In genomic region chr9:20835364-20836286, GRCh38 we compare ENCODE assay signal across 1 cellular context.
TF ChIP-seq lines count a peak whose summit lies in the region.

No MANE protein-coding gene starts in this region.

TF ChIP-seq in HepG2, 621 proteins besides CTCF, POLR2A, EP300 and RAD21 (continued from another document and continues in another):
- TF ChIP-seq DBP (CRISPR knock-in tag; IDR thresholded peaks at IDR 0.05; ENCODE audit: not compliant biosample characterization) (no peak), ZNF280D (CRISPR knock-in tag; IDR thresholded peaks at IDR 0.05) (0 out of 2 replicates have a peak, but pooled peaks have one; percentile 46), ZNF879 (CRISPR knock-in tag; IDR thresholded peaks at IDR 0.05) (no peak), ZNF75D (CRISPR knock-in tag; IDR thresholded peaks at IDR 0.05; ENCODE audit: borderline replicate concordance) (no peak), ZBTB3 (CRISPR knock-in tag; IDR thresholded peaks at IDR 0.05; ENCODE audit: borderline replicate concordance, low read depth) (no peak), SP4 (CRISPR knock-in tag; IDR thresholded peaks at IDR 0.05) (no peak), KDM3A (CRISPR knock-in tag; IDR thresholded peaks at IDR 0.05; ENCODE audit: low read depth) (no peak; the same call in 1 of the 2 replicates), SRY (CRISPR knock-in tag; IDR thresholded peaks at IDR 0.05) (no peak), ZBTB10 (CRISPR knock-in tag; IDR thresholded peaks at IDR 0.05; ENCODE audit: borderline replicate concordance) (no peak), POLR2AphosphoS5 (IDR thresholded peaks at IDR 0.05; ENCODE audit: low read depth, low read length) (no peak), RFX3 (CRISPR knock-in tag; IDR thresholded peaks at IDR 0.05) (no peak), SALL1 (CRISPR knock-in tag; IDR thresholded peaks at IDR 0.05) (peak; percentile 80; the same call in 1 of the 2 replicates), HNRNPH1 (optimal IDR thresholded peaks at IDR 0.05; ENCODE audit: low read depth, low read length) (no peak), DPF2 (CRISPR knock-in tag; IDR thresholded peaks at IDR 0.05; ENCODE audit: borderline replicate concordance, low read depth) (no peak), SMYD3 (CRISPR knock-in tag; IDR thresholded peaks at IDR 0.05) (no peak), KDM5B (CRISPR knock-in tag; IDR thresholded peaks at IDR 0.05; ENCODE audit: borderline replicate concordance) (no peak), SP5 (CRISPR knock-in tag; IDR thresholded peaks at IDR 0.05; ENCODE audit: borderline replicate concordance, low read depth) (peak; percentile 87), TFAP4 (IDR thresholded peaks at IDR 0.05; ENCODE audit: borderline replicate concordance, low read depth) (peak; percentile 84), NR2F1 (CRISPR knock-in tag; IDR thresholded peaks at IDR 0.05) (peak in 1 of 2 experiments; percentile 62; a peak in 1 of 4 replicates), CBX1 (IDR thresholded peaks at IDR 0.05; ENCODE audit: low read depth) (no peak), SOX5 (CRISPR knock-in tag; IDR thresholded peaks at IDR 0.05; ENCODE audit: borderline replicate concordance) (peak; percentile 86), HNRNPL (IDR thresholded peaks at IDR 0.05; ENCODE audit: low read depth, low read length) (no peak), MEIS1 (CRISPR knock-in tag; IDR thresholded peaks at IDR 0.05; ENCODE audit: borderline replicate concordance) (no peak), SIN3A (IDR thresholded peaks at IDR 0.05; ENCODE audit: borderline replicate concordance, low read depth, low read length) (no peak), ZNF326 (CRISPR knock-in tag; IDR thresholded peaks at IDR 0.05; ENCODE audit: borderline replicate concordance) (no peak), ZNF501 (CRISPR knock-in tag; IDR thresholded peaks at IDR 0.05) (no peak), ZNF101 (CRISPR knock-in tag; IDR thresholded peaks at IDR 0.05; ENCODE audit: borderline replicate concordance, low read depth) (no peak), TEF (CRISPR knock-in tag; IDR thresholded peaks at IDR 0.05) (no peak), ZNF749 (CRISPR knock-in tag; IDR thresholded peaks at IDR 0.05; ENCODE audit: borderline replicate concordance) (no peak), SRF (IDR thresholded peaks at IDR 0.05; ENCODE audit: low read depth, low read length) (no peak), ZBTB34 (CRISPR knock-in tag; IDR thresholded peaks at IDR 0.05) (peak; percentile 93), ZNF44 (CRISPR knock-in tag; IDR thresholded peaks at IDR 0.05) (no peak), AKAP8 (CRISPR knock-in tag; IDR thresholded peaks at IDR 0.05) (no peak), ZSCAN25 (CRISPR knock-in tag; IDR thresholded peaks at IDR 0.05) (no peak), AGO1 (IDR thresholded peaks at IDR 0.05; ENCODE audit: low read depth, low read length, poor library complexity, severe bottlenecking) (no peak), ZNF343 (CRISPR knock-in tag; IDR thresholded peaks at IDR 0.05) (no peak), DDIT3 (CRISPR knock-in tag; IDR thresholded peaks at IDR 0.05) (no peak), MLX (CRISPR knock-in tag; IDR thresholded peaks at IDR 0.05) (no peak; the same call in 1 of the 2 replicates), ZFP91 (CRISPR knock-in tag; IDR thresholded peaks at IDR 0.05; ENCODE audit: borderline replicate concordance) (no peak), ZNF792 (CRISPR knock-in tag; IDR thresholded peaks at IDR 0.05) (no peak), ZNF703 (CRISPR knock-in tag; IDR thresholded peaks at IDR 0.05; ENCODE audit: borderline replicate concordance) (no peak), SNAPC4 (CRISPR knock-in tag; IDR thresholded peaks at IDR 0.05) (no peak), ZNF839 (CRISPR knock-in tag; IDR thresholded peaks at IDR 0.05; ENCODE audit: borderline replicate concordance) (no peak), RAD51 (IDR thresholded peaks at IDR 0.05; ENCODE audit: borderline replicate concordance) (no peak), FOXP1 (IDR thresholded peaks at IDR 0.05) (no peak), FOXP1 (CRISPR knock-in tag; IDR thresholded peaks at IDR 0.05) (peak; percentile 72), CREM (IDR thresholded peaks at IDR 0.05) (peak; percentile 70; the same call in 1 of the 2 replicates), CREM (CRISPR knock-in tag; IDR thresholded peaks at IDR 0.05) (no peak), ZZZ3 (CRISPR knock-in tag; IDR thresholded peaks at IDR 0.05; ENCODE audit: borderline replicate concordance) (no peak), MXD4 (CRISPR knock-in tag; IDR thresholded peaks at IDR 0.05) (peak; percentile 24; the same call in 1 of the 2 replicates), ZFYVE20 (CRISPR knock-in tag; IDR thresholded peaks at IDR 0.05; ENCODE audit: borderline replicate concordance, low read depth) (no peak), SKI (IDR thresholded peaks at IDR 0.05; ENCODE audit: partially characterized antibody) (peak; percentile 64), ZNF780A (CRISPR knock-in tag; IDR thresholded peaks at IDR 0.05) (no peak), ZNF615 (CRISPR knock-in tag; IDR thresholded peaks at IDR 0.05; ENCODE audit: borderline replicate concordance) (no peak)
